7 cellular contexts compared by ENCODE assay signal in genomic region chr19:36213793-36214387, GRCh38. TPM values are rescaled to one million over a fixed set of nuclear protein-coding genes. Genes with fewer than 3 reads are reported as not detected.
DNase-seq lines count a peak whose midpoint lies in the region; ATAC-seq and TF ChIP-seq lines count a peak whose summit lies in the region.

No MANE protein-coding gene starts in this region.

- no peak overlapping the region for H2BK12ac ChIP-seq in trophoblast cell (ENCODE audit: low read length)

- TF ChIP-seq CTCF in GM12875 (IDR thresholded peaks at IDR 0.05; ENCODE audit: borderline replicate concordance, insufficient read depth, low read depth, low read length) = no peak
- TF ChIP-seq CTCF in epithelial cell of proximal tubule (conservative IDR thresholded peaks at IDR 0.05; ENCODE audit: low read depth, low read length) = no peak

- peaks cover 5 to 9% of the 10 kb centered on the region in 2 experiments for H3K4me1 ChIP-seq in trophoblast cell (ENCODE audit: control insufficient read depth in 1 of 2, insufficient read depth in 2 of 2, low read length in 2 of 2)

- peaks cover 16% of the 10 kb centered on the region for H3K79me2 ChIP-seq in trophoblast cell (ENCODE audit: control insufficient read depth, insufficient read depth, low read length, poor library complexity)

- peaks cover 11% of the 10 kb centered on the region for H3K79me1 ChIP-seq in trophoblast cell (ENCODE audit: low read length)

- H3K4ac ChIP-seq in trophoblast cell (ENCODE audit: low read depth, low read length) = peak overlapping the region; percentile 60

- H2AFZ ChIP-seq in trophoblast cell (ENCODE audit: insufficient read depth, low read length, poor library complexity) = peak overlapping the region; percentile 80

- peak overlapping the region; percentile 49 for H3K14ac ChIP-seq in trophoblast cell (ENCODE audit: low read length)

- DNase-seq in NAMALWA (ENCODE audit: low spot score) (peak; percentile 26), epithelial cell of proximal tubule (ENCODE audit: low read depth) (no peak), trophoblast cell (no peak), NCI-H1092 treated with DMSO at 0.1 percent for 48 hours (lab: John Stamatoyannopoulos, UW) (no peak)
- no peak for DNase-seq in activated CD4-positive, alpha-beta T cell treated with anti-CD3 and anti-CD28 coated beads for 48 hours

- H2BK5ac ChIP-seq in trophoblast cell (ENCODE audit: low read depth, low read length, poor library complexity) = no peak overlapping the region

- peak overlapping the region; percentile 84 for H3K9ac ChIP-seq in trophoblast cell (ENCODE audit: low read length)

- peak overlapping the region; percentile 78 for H3K4me3 ChIP-seq in GM12875 (ENCODE audit: low read depth, low read length)
- H3K4me3 ChIP-seq in epithelial cell of proximal tubule (ENCODE audit: low read depth, low read length) = peak overlapping the region; percentile 93
- H3K4me3 ChIP-seq in trophoblast cell (ENCODE audit: low read depth, low read length) = peak overlapping the region; percentile 85

- peak overlapping the region; percentile 0 for H3K23ac ChIP-seq in trophoblast cell (ENCODE audit: low read length)

- peak overlapping the region; percentile 53 for H4K91ac ChIP-seq in trophoblast cell (ENCODE audit: low read depth, low read length)

- H2BK120ac ChIP-seq in trophoblast cell (ENCODE audit: insufficient read depth, low read length, poor library complexity) = peak overlapping the region; percentile 12

- peak overlapping the region; percentile 18 for H2AK5ac ChIP-seq in trophoblast cell (ENCODE audit: low read length)

- peak overlapping the region; percentile 91 for H3K4me2 ChIP-seq in trophoblast cell (ENCODE audit: low read length)

- no CpG with 5 or more reads among the region's 15 CpGs for WGBS in trophoblast cell (ENCODE audit: extremely low coverage, insufficient coverage, insufficient read length)

- H3K27ac ChIP-seq in trophoblast cell (ENCODE audit: low read depth, low read length) = no peak overlapping the region

- H4K12ac ChIP-seq in trophoblast cell (ENCODE audit: low read depth, low read length) = peak overlapping the region; percentile 61

- H3K36me3 ChIP-seq in trophoblast cell (ENCODE audit: control insufficient read depth in 1 of 2, insufficient read depth in 2 of 2, low read length in 2 of 2) = peaks cover 0 to 2% of the 10 kb centered on the region in 2 experiments

- peak overlapping the region; percentile 90 for H4K8ac ChIP-seq in trophoblast cell (ENCODE audit: low read depth, low read length)

- ATAC-seq in GM18498 (IDR thresholded peaks at IDR 0.05; ENCODE audit: unreplicated experiment) = no peak

- H3K27me3 ChIP-seq in trophoblast cell (ENCODE audit: insufficient read depth, low read length) = no peaks in the 10 kb centered on the region

- peak overlapping the region; percentile 23 for H3K18ac ChIP-seq in trophoblast cell (ENCODE audit: low read length)

- no peaks in the 10 kb centered on the region for H3K9me3 ChIP-seq in trophoblast cell (ENCODE audit: insufficient read depth, low read depth, low read length)

RNA-seq across cellular contexts. Expression of gene ZNF565, which starts 0.6 kb away (rescaled TPM):
- total RNA-seq in epithelial cell of proximal tubule = 0.98 and 2.0 TPM in 2 replicates
- 2.7 and 2.8 TPM in 2 replicates for polyA plus RNA-seq in trophoblast cell (2013)

RNA-seq across cellular contexts. Expression of gene ZNF146, which starts 1.0 kb away (rescaled TPM):
- 69.5 and 103 TPM in 2 replicates for total RNA-seq in epithelial cell of proximal tubule
- 51.0 and 52.9 TPM in 2 replicates for polyA plus RNA-seq in trophoblast cell (2013)
